ENCODE assay signal across 32 cellular contexts in the genomic region with DNA sequence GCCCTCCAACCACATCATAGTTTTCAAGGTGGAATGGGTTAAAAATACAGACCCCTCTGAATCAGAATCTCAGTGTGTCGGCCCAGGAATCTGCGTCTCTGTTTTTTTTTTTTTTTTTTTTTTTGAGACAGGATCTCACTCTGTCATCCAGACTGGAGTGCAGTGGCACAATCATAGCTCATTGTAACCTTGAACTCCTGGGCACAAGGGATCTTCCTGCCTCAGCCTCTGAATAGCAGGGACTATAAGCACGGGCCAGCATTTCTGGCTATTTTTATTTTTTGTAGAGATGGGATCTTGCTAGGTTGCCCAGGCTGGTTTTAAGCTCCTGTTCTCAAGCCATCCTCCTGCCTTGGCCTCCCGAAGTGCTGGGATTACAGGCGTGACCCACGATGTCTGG.
"Had no signal": no experiment of that assay in that cellular context is flagged by ENCODE, and none has a peak within 500 bp of the region (broad histone marks: within the 10 kb centered on the region; RNA-seq: fewer than 3 reads in every experiment).

No MANE protein-coding gene starts in this region.

- H3K4me3 ChIP-seq: coronary artery, dorsolateral prefrontal cortex, esophagus muscularis mucosa, gastrocnemius medialis, heart left ventricle had no signal

- H3K27ac Mint-ChIP-seq: activated B cell treated with CpG ODN at 0.5 μM for 24 hours; activated CD8-positive, alpha-beta T cell treated with anti-CD3 and anti-CD28 coated beads for 36 hours; activated naive CD4-positive, alpha-beta T cell treated with anti-CD3 and anti-CD28 coated beads for 36 hours; activated naive CD8-positive, alpha-beta T cell treated with anti-CD3 and anti-CD28 coated beads, Interleukin-2, amount 10 ng/mL, durations not matched to agents 7 days and 5 days; activated T-cell treated with anti-CD3 and anti-CD28 coated beads, Interleukin-2, amount 50 U/mL, for 72 hours; dendritic cell treated with granulocyte-macrophage colony-stimulating factor and Interleukin-4, amounts not matched to agents 40 ng/mL and 50 ng/mL, for 4 days; T-helper 17 cell; T-helper 2 cell treated with Interferon-gamma antibody and Interleukin-4, amounts not matched to agents 5 μg/mL and 100 μg/mL, for 36 hours had no signal

- H3K4me1 ChIP-seq: foreskin keratinocyte, gastrocnemius medialis had no signal

- H3K27ac ChIP-seq: brain microvascular endothelial cell, coronary artery, dorsolateral prefrontal cortex, esophagus muscularis mucosa, foreskin keratinocyte, gastrocnemius medialis, heart left ventricle, WERI-Rb-1 had no signal

- H3K27me3 ChIP-seq: brain microvascular endothelial cell, dorsolateral prefrontal cortex, esophagus muscularis mucosa, foreskin keratinocyte, gastrocnemius medialis, heart left ventricle had no signal

- DNase-seq: activated B cell treated with CpG ODN at 0.5 μM for 24 hours; activated CD4-positive, alpha-beta T cell treated with anti-CD3 and anti-CD28 coated beads for 48 hours; activated CD4-positive, alpha-beta T cell treated with anti-CD3 and anti-CD28 coated beads, Interleukin-2, amount 50 U/mL, for 1 hour; activated CD4-positive, alpha-beta T cell treated with anti-CD3 and anti-CD28 coated beads, Interleukin-2, amount 50 U/mL, for 48 hours; activated CD8-positive, alpha-beta memory T cell treated with anti-CD3 and anti-CD28 coated beads for 24 hours; activated CD8-positive, alpha-beta T cell treated with anti-CD3 and anti-CD28 coated beads for 36 hours; activated effector memory CD4-positive, alpha-beta T cell treated with Interleukin-2 at 50 U/mL for 16 hours; activated gamma-delta T cell treated with Interleukin-2 at 50 U/mL for 16 hours; activated naive CD4-positive, alpha-beta T cell treated with anti-CD3 and anti-CD28 coated beads for 36 hours; activated naive CD8-positive, alpha-beta T cell treated with anti-CD3 and anti-CD28 coated beads, Interleukin-2, amount 10 ng/mL, durations not matched to agents 7 days and 5 days; activated T-cell treated with anti-CD3 and anti-CD28 coated beads, Interleukin-2, amount 50 U/mL, for 72 hours; amniotic stem cell; anterior cingulate cortex; brain microvascular endothelial cell; dorsolateral prefrontal cortex; effector memory CD4-positive, alpha-beta T cell; erythroblast; foreskin keratinocyte; gastrocnemius medialis; glutamatergic neuron; heart left ventricle; T-helper 1 cell; T-helper 17 cell; T1000; WERI-Rb-1 had no signal

- ATAC-seq: activated CD4-positive, CD25-positive, alpha-beta regulatory T cell treated with anti-CD3 and anti-CD28 coated beads, Interleukin-2, amount 50 U/mL, for 24 hours; activated CD8-positive, alpha-beta T cell treated with anti-CD3 and anti-CD28 coated beads for 36 hours; activated naive CD4-positive, alpha-beta T cell treated with anti-CD3 and anti-CD28 coated beads, Interleukin-2, amount 50 U/mL, for 72 hours; activated T-cell treated with anti-CD3 and anti-CD28 coated beads, Interleukin-2, amount 50 U/mL, for 72 hours; foreskin keratinocyte; gastrocnemius medialis; heart left ventricle; T-helper 17 cell had no signal

- H3K27me3 Mint-ChIP-seq: activated B cell treated with CpG ODN at 0.5 μM for 24 hours; activated CD8-positive, alpha-beta T cell treated with anti-CD3 and anti-CD28 coated beads for 36 hours; activated naive CD8-positive, alpha-beta T cell treated with anti-CD3 and anti-CD28 coated beads, Interleukin-2, amount 10 ng/mL, durations not matched to agents 7 days and 5 days; central memory CD8-positive, alpha-beta T cell; dendritic cell treated with granulocyte-macrophage colony-stimulating factor and Interleukin-4, amounts not matched to agents 40 ng/mL and 50 ng/mL, for 4 days; T-helper 17 cell had no signal

- H3K9me3 ChIP-seq: esophagus muscularis mucosa, gastrocnemius medialis had no signal

- H3K9me3 Mint-ChIP-seq: activated B cell treated with CpG ODN at 0.5 μM for 24 hours; activated CD8-positive, alpha-beta T cell treated with anti-CD3 and anti-CD28 coated beads for 36 hours; activated naive CD4-positive, alpha-beta T cell treated with anti-CD3 and anti-CD28 coated beads for 36 hours; activated naive CD4-positive, alpha-beta T cell treated with anti-CD3 and anti-CD28 coated beads, Interleukin-2, amount 50 U/mL, for 72 hours; activated T-cell treated with anti-CD3 and anti-CD28 coated beads, Interleukin-2, amount 50 U/mL, for 72 hours; central memory CD8-positive, alpha-beta T cell; T-helper 2 cell treated with Interferon-gamma antibody and Interleukin-4, amounts not matched to agents 5 μg/mL and 100 μg/mL, for 36 hours had no signal

- H3K4me3 Mint-ChIP-seq: activated B cell treated with CpG ODN at 0.5 μM for 24 hours; activated CD8-positive, alpha-beta T cell treated with anti-CD3 and anti-CD28 coated beads for 36 hours; activated naive CD4-positive, alpha-beta T cell treated with anti-CD3 and anti-CD28 coated beads for 36 hours; activated naive CD8-positive, alpha-beta T cell treated with anti-CD3 and anti-CD28 coated beads, Interleukin-2, amount 10 ng/mL, durations not matched to agents 7 days and 5 days; activated T-cell treated with anti-CD3 and anti-CD28 coated beads, Interleukin-2, amount 50 U/mL, for 72 hours; central memory CD8-positive, alpha-beta T cell; dendritic cell treated with granulocyte-macrophage colony-stimulating factor and Interleukin-4, amounts not matched to agents 40 ng/mL and 50 ng/mL, for 4 days; T-helper 17 cell; T-helper 2 cell treated with Interferon-gamma antibody and Interleukin-4, amounts not matched to agents 5 μg/mL and 100 μg/mL, for 36 hours had no signal
